ENCODE assay signal across 10 cellular contexts in the genomic region with DNA sequence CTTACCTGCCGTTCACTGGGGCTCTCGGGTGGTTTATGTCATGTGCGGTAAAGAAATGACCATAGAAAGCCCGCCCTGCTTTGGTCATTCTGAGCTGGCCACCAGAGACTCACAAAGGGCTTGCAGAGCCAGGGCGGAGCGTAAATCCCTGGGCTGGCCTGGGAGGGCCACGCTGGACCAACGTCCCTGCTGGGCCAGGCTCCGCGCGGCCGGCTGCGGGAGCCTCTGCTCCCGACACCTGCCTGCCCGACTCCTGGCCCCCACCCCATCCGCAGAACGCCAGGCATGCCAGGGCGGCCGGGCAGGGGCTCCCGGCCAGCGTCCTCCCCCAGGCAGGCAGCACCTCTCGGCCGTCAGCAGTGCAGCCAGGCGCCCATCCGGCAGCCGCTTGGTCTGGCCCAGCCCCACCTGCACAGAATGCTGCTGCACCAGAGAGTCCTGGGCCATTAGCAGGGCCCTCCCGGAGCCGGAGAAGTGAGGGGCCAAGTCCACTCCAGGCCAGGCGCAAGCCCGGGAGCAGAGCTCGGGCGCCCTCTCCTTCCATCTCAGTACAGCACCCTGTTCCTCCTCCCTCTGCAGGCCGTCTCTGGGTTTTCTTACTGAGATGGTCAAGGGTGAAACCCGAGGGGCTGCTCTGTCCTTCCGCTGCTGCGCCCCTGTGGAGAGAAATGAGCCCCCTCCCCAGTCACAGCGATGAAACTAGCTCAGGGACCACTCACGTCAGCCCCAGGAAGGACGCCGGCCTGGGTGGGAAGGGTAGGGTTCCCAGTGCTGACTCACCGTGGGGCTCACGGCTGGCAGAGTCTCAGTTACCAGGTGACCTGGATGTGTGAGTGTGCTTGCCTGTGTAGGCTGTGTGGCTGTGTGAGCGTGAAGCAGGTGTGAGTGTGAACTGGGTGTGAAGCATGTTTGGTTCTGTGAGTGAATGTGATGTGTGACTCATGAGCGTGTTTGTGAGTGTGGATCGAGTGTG.
DNase-seq lines count a peak whose midpoint lies in the region; ATAC-seq and TF ChIP-seq lines count a peak whose summit lies in the region.
"Had no signal": no experiment of that assay in that cellular context is flagged by ENCODE, and none has a peak within 500 bp of the region (broad histone marks: within the 10 kb centered on the region; RNA-seq: fewer than 3 reads in every experiment).

No MANE protein-coding gene starts in this region.

- in situ Hi-C loops in Caki2 (cut with HindIII; ENCODE audit: low pct_unique_long_range_greater_than_20kb, low sequenced_read_pairs) = no loop called here

- no peak overlapping the region for H2BK20ac ChIP-seq in H9 (ENCODE audit: low read depth, low read length, poor library complexity, severe bottlenecking)

- H3K79me1 ChIP-seq in H9 (ENCODE audit: insufficient read depth, low read depth, low read length, poor library complexity, severe bottlenecking) = no peaks in the 10 kb centered on the region

- 100% methylated on average over 1 of the region's 45 CpGs for WGBS in H9 (ENCODE audit: extremely low coverage, insufficient read length, low lambda C conversion rate)

- H3K27ac Mint-ChIP-seq in H9 = peak overlapping the region in 1 of 3 experiments; percentile 10; a peak in 3 of 7 replicates
- H3K27ac Mint-ChIP-seq in natural killer cell = peak overlapping the region in 1 of 2 donors; percentile 71
- H3K27ac Mint-ChIP-seq: activated T-cell treated with anti-CD3 and anti-CD28 coated beads, Interleukin-2, amount 50 U/mL, for 24 hours; brain had no signal

- H3K23me2 ChIP-seq in H9 (ENCODE audit: insufficient read length, low read depth, low read length, poor library complexity, severe bottlenecking) = no peaks in the 10 kb centered on the region

- no peak overlapping the region for H2BK5ac ChIP-seq in H9 (ENCODE audit: insufficient read length, low read length)

- no peak overlapping the region for H3K23ac ChIP-seq in H9 (ENCODE audit: insufficient read length, low read depth, low read length)

- no peak overlapping the region for H2AFZ ChIP-seq in H9 (ENCODE audit: low read length)

- no peak overlapping the region for H3K56ac ChIP-seq in H9 (ENCODE audit: insufficient read length, low read depth, low read length)

- no peaks in the 10 kb centered on the region for H3K4me1 ChIP-seq in H9 (ENCODE audit: insufficient read depth, low read length)

- H3K27ac ChIP-seq in H9 (ENCODE audit: insufficient read length, low read depth, low read length) = no peak overlapping the region

- H2BK15ac ChIP-seq in H9 (ENCODE audit: low read depth, low read length) = no peak overlapping the region

- H4K5ac ChIP-seq in H9 (ENCODE audit: insufficient read length, low read depth, low read length) = no peak overlapping the region

- no peak overlapping the region for H4K8ac ChIP-seq in H9 (replicated peaks; ENCODE audit: insufficient read length, low read depth, low read length)

- no peaks in the 10 kb centered on the region for H4K20me1 ChIP-seq in H9 (ENCODE audit: control insufficient read depth, insufficient read depth, insufficient read length)

- H3K36me3 Mint-ChIP-seq in H9 (ENCODE audit: insufficient read depth in 1 of 3, low read depth in 3 of 3) (peaks cover 0 to 1% (median 0%) of the 10 kb centered on the region in 3 experiments; a peak in 2 of 7 replicates), natural killer cell (no peaks in the 10 kb centered on the region)
- H3K36me3 Mint-ChIP-seq: brain had no signal

- H3K4me2 ChIP-seq in H9 (ENCODE audit: insufficient read depth, insufficient read length, low read length) = no peak overlapping the region

- no peak overlapping the region for H2BK120ac ChIP-seq in H9 (ENCODE audit: low read depth, low read length, poor library complexity, severe bottlenecking)

- H3K27me3 Mint-ChIP-seq in H9 (ENCODE audit: low read depth) = no peaks in the 10 kb centered on the region
- H3K27me3 Mint-ChIP-seq in natural killer cell (ENCODE audit: low read depth in 2 of 2) = peaks cover 3 to 12% of the 10 kb centered on the region in 2 donors

- TF ChIP-seq CTCF in H9 (conservative IDR thresholded peaks at IDR 0.05) (0 out of 3 replicates have a peak, but pooled peaks have one; percentile 18), natural killer cell (IDR thresholded peaks at IDR 0.05) (no peak), GM10248 (IDR thresholded peaks at IDR 0.05; ENCODE audit: control extremely low read depth, extremely low read depth, low read depth, missing control alignments) (no peak)

- CTCF ChIA-PET in GM10248 (lab: Yijun Ruan, JAX) = no interaction called here

- no peak overlapping the region for H3T11ph ChIP-seq in H9 (ENCODE audit: low read length)

- H3K14ac ChIP-seq in H9 (ENCODE audit: insufficient read depth, low read length) = no peak overlapping the region; the same call in 1 of the 2 replicates

- H3K27me3 ChIP-seq in H9 (ENCODE audit: insufficient read depth, low read length) = no peaks in the 10 kb centered on the region

- DNase-seq in Caki2 (ENCODE audit: low read depth) (peak; percentile 10), H9 (peak; percentile 77), cerebellum (ENCODE audit: low spot score) (peak; percentile 57), natural killer cell (no peak), left colon (no peak), HCEC 1CT (no peak), GM10248 (ENCODE audit: extremely low spot score) (no peak)
- DNase-seq: activated T-cell treated with anti-CD3 and anti-CD28 coated beads, Interleukin-2, amount 50 U/mL, for 24 hours had no signal

- no peak overlapping the region for H3K4ac ChIP-seq in H9 (ENCODE audit: low read depth, low read length)

- POLR2A ChIA-PET in GM10248 (lab: Yijun Ruan, JAX) = no interaction called here

- no peaks in the 10 kb centered on the region for H3K79me2 ChIP-seq in H9 (ENCODE audit: insufficient read depth, low read length)

- H3K9ac ChIP-seq in H9 (ENCODE audit: extremely low read depth, insufficient read length, low read length) = no peak overlapping the region

- H3K4me3 Mint-ChIP-seq in H9 = no peak overlapping the region
- H3K4me3 Mint-ChIP-seq in natural killer cell = peak overlapping the region; percentile 2
- H3K4me3 Mint-ChIP-seq: activated T-cell treated with anti-CD3 and anti-CD28 coated beads, Interleukin-2, amount 50 U/mL, for 24 hours; brain had no signal

- no peak overlapping the region for H2BK12ac ChIP-seq in H9 (ENCODE audit: insufficient read length, low read depth, low read length)

- H2AK5ac ChIP-seq in H9 (ENCODE audit: insufficient read length, low read length) = no peak overlapping the region

- intact Hi-C loops in natural killer cell (cut with micrococcal nuclease) = no loop called here
- intact Hi-C loops in left colon (cut with DNase I, micrococcal nuclease) = no loop called here

- H4K91ac ChIP-seq in H9 (ENCODE audit: insufficient read length, low read depth, low read length) = no peak overlapping the region

- ATAC-seq in natural killer cell (peak; percentile 5 to 63 (median 61)), left colon (no peak), HG02759 (IDR thresholded peaks at IDR 0.05; ENCODE audit: unreplicated experiment) (no peak)

- no peaks in the 10 kb centered on the region for H3K4me1 Mint-ChIP-seq in H9
- H3K4me1 Mint-ChIP-seq in natural killer cell = peaks cover 14% of the 10 kb centered on the region in 2 donors

- peaks cover 0 to 8% of the 10 kb centered on the region in 2 experiments; a peak in 3 of 5 replicates for H3K9me3 Mint-ChIP-seq in H9
- H3K9me3 Mint-ChIP-seq in natural killer cell = no peaks in the 10 kb centered on the region
- H3K9me3 Mint-ChIP-seq: activated T-cell treated with anti-CD3 and anti-CD28 coated beads, Interleukin-2, amount 50 U/mL, for 24 hours had no signal

- no peak overlapping the region for H3K18ac ChIP-seq in H9 (ENCODE audit: insufficient read length, low read depth, low read length)

- H3K9me3 ChIP-seq in H9 (ENCODE audit: control insufficient read depth, low read depth, low read length) = no peaks in the 10 kb centered on the region

Comparison
In these comparisons a context has a peak if more than half of its experiments do, and no peak if none do; other contexts are left out.
1. DNase-seq: peak in Caki2 (single experiment), H9 (single experiment) and cerebellum (single experiment); none in natural killer cell (single experiment), left colon (0 of 2), HCEC 1CT (single experiment) and GM10248 (single experiment).
2. ATAC-seq: peak in natural killer cell (3 of 3); none in left colon (single experiment) and HG02759 (single experiment).